8 cellular contexts compared by ENCODE assay signal in genomic region chr15:66287461-66288055, GRCh38. TPM values are rescaled to one million over a fixed set of nuclear protein-coding genes. Genes with fewer than 3 reads are reported as not detected.
DNase-seq lines count a peak whose midpoint lies in the region; TF ChIP-seq lines count a peak whose summit lies in the region.

No MANE protein-coding gene starts in this region.

- H3K9me3 Mint-ChIP-seq in MCF 10A (ENCODE audit: unreplicated experiment) = no peaks in the 10 kb centered on the region

- H3K36me3 Mint-ChIP-seq in MCF 10A (ENCODE audit: insufficient read depth, unreplicated experiment) = peaks cover 4% of the 10 kb centered on the region

- DNase-seq in NCI-H2196 (lab: John Stamatoyannopoulos, UW; ENCODE audit: unreplicated experiment) (peak; percentile 11), NCI-H2196 treated with DMSO at 0.1 percent for 48 hours (lab: John Stamatoyannopoulos, UW; ENCODE audit: unreplicated experiment) (no peak), NCI-H1694 (lab: John Stamatoyannopoulos, UW) (peak; percentile 19), MCF 10A (ENCODE audit: unreplicated experiment) (peak; percentile 56), mesendoderm (peak; percentile 20), UCSD-AML1 (lab: John Stamatoyannopoulos, UW; ENCODE audit: unreplicated experiment) (no peak), head of caudate nucleus (no peak), amygdala (lab: John Stamatoyannopoulos, UW) (no peak)

- H3K79me1 ChIP-seq in mesendoderm (ENCODE audit: low read length) = no peaks in the 10 kb centered on the region

- CTCF ChIA-PET in MCF 10A (lab: Yijun Ruan, JAX) = interaction anchor here (0.5 to 2.9 kb wide), 17 partner anchors 18 to 818 kb away, joined by 3 to 14 read pairs (median 4); partner anchors contain the start of gene RAB11A

- H3K79me2 ChIP-seq in mesendoderm (ENCODE audit: control insufficient read depth, insufficient read depth, low read length) = no peaks in the 10 kb centered on the region

- no peak overlapping the region for H3K4ac ChIP-seq in mesendoderm (ENCODE audit: low read depth, low read length)

- no peak overlapping the region for H3K4me3 Mint-ChIP-seq in MCF 10A (ENCODE audit: unreplicated experiment)

- no peak overlapping the region for H2BK5ac ChIP-seq in mesendoderm (ENCODE audit: low read length)

- H3K27me3 Mint-ChIP-seq in MCF 10A (ENCODE audit: insufficient read depth, unreplicated experiment) = no peaks in the 10 kb centered on the region

- TF ChIP-seq CTCF in MCF 10A (IDR thresholded peaks at IDR 0.05; ENCODE audit: unreplicated experiment) = peak; percentile 31

- H3K4me2 ChIP-seq in mesendoderm (ENCODE audit: low read length) = no peak overlapping the region

- no peak overlapping the region for H2BK15ac ChIP-seq in mesendoderm (replicated peaks; ENCODE audit: low read depth)

- H3K4me1 ChIP-seq in mesendoderm (ENCODE audit: control insufficient read depth, low read depth, low read length) = no peaks in the 10 kb centered on the region

- no peak overlapping the region for H3K23ac ChIP-seq in mesendoderm (ENCODE audit: low read length)

- H2BK120ac ChIP-seq in mesendoderm (ENCODE audit: low read depth, low read length) = no peak overlapping the region

- no peaks in the 10 kb centered on the region for H3K27me3 ChIP-seq in mesendoderm (ENCODE audit: insufficient read depth, low read length, poor library complexity)

- H3K4me1 Mint-ChIP-seq in MCF 10A (ENCODE audit: insufficient read depth, unreplicated experiment) = peaks cover 9% of the 10 kb centered on the region

- H3K18ac ChIP-seq in mesendoderm (ENCODE audit: low read length) = no peak overlapping the region

- POLR2A ChIA-PET in MCF 10A (lab: Yijun Ruan, JAX) = interaction anchor here (0.9 to 2.3 kb wide), 4 partner anchors 99 to 677 kb away, joined by 3 to 6 read pairs (median 4); partner anchors contain the start of genes INTS14, MAP2K1 and RAB11A

- no peak overlapping the region for H3K56ac ChIP-seq in mesendoderm (ENCODE audit: low read length)

- no peak overlapping the region for H3K9ac ChIP-seq in mesendoderm (ENCODE audit: low read length)

- BruUV-seq in MCF 10A (replicated peaks; lab: Mats Ljungman, UMichigan) = no TSS peak

- H3K27ac Mint-ChIP-seq in MCF 10A (ENCODE audit: low read depth, unreplicated experiment) = no peak overlapping the region

- no peak overlapping the region for H3K4me3 ChIP-seq in mesendoderm (ENCODE audit: low read length)

- no peak overlapping the region for H4K5ac ChIP-seq in mesendoderm (ENCODE audit: low read length)

- no CpG with 5 or more reads among the region's 6 CpGs for WGBS in mesendoderm (ENCODE audit: extremely low coverage, insufficient coverage, low lambda C conversion rate)

- intact Hi-C loops in MCF 10A (cut with micrococcal nuclease) (loop anchor here (1.0 kb wide), 1 partner anchor 306 kb away; no protein-coding TSS in a partner anchor), head of caudate nucleus (cut with DNase I) (loop anchor here (5.0 kb wide), 1 partner anchor 370 kb away; no protein-coding TSS in a partner anchor)

- no peak overlapping the region for H4K8ac ChIP-seq in mesendoderm (ENCODE audit: low read depth, low read length)

- H3K36me3 ChIP-seq in mesendoderm (ENCODE audit: control insufficient read depth, insufficient read depth, low read length) = no peaks in the 10 kb centered on the region

- H2AK5ac ChIP-seq in mesendoderm (ENCODE audit: low read length) = no peak overlapping the region

- H3K27ac ChIP-seq in mesendoderm (ENCODE audit: low read depth, low read length) = no peak overlapping the region

RNA-seq across cellular contexts. Expression of gene DIS3L, which starts 5.8 kb away (rescaled TPM):
- total RNA-seq in MCF 10A (2022) = 35.6 and 42.8 TPM in 2 replicates
- polyA plus RNA-seq in mesendoderm (2013, experiment 1 of 2) = 15.9 TPM
- 15.1 TPM for polyA plus RNA-seq in mesendoderm (2013, experiment 2 of 2)

RNA-seq across cellular contexts. Expression of gene MEGF11, which starts 34.0 kb away (rescaled TPM):
- 0.09 and 0.39 TPM in 2 replicates for total RNA-seq in MCF 10A (2022)
- polyA plus RNA-seq in mesendoderm (2013, experiment 1 of 2) = 0.94 TPM
- 1.5 TPM for polyA plus RNA-seq in mesendoderm (2013, experiment 2 of 2)

Comparison
In these comparisons a context has a peak if more than half of its experiments do, and no peak if none do; other contexts are left out.
1. DNase-seq: peak in NCI-H2196 (single experiment), NCI-H1694 (single experiment), MCF 10A (single experiment) and mesendoderm (single experiment); none in NCI-H2196 treated with DMSO at 0.1 percent for 48 hours (single experiment), UCSD-AML1 (single experiment), head of caudate nucleus (0 of 42) and amygdala (0 of 56).